Comparison of ENCODE assay signal across 22 cellular contexts in genomic region chr10:129725890-129726631, GRCh38.
"Had no signal": no experiment of that assay in that cellular context is flagged by ENCODE, and none has a peak within 500 bp of the region (broad histone marks: within the 10 kb centered on the region; RNA-seq: fewer than 3 reads in every experiment).

No MANE protein-coding gene starts in this region.

- H3K27ac ChIP-seq: breast epithelium, VCaP had no signal

- H3K27me3 ChIP-seq: breast epithelium had no signal

- H3K4me1 Mint-ChIP-seq: activated naive CD4-positive, alpha-beta T cell treated with anti-CD3 and anti-CD28 coated beads, Interleukin-2, amount 50 U/mL, for 24 hours had no signal

- H3K27ac Mint-ChIP-seq: activated CD8-positive, alpha-beta T cell treated with anti-CD3 and anti-CD28 coated beads for 36 hours; activated naive CD4-positive, alpha-beta T cell treated with anti-CD3 and anti-CD28 coated beads, Interleukin-2, amount 50 U/mL, for 24 hours; activated T-cell treated with anti-CD3 and anti-CD28 coated beads, Interleukin-2, amount 50 U/mL, for 72 hours; activated T-helper 2 cell treated with anti-CD3 and anti-CD28 coated beads, Interferon-gamma antibody, Interleukin-2, Interleukin-4, amounts not matched to agents 10 μg/mL and 5 μg/mL and 100 μg/mL, durations not matched to agents 14 hours and 24 hours and 36 hours had no signal

- H3K4me3 Mint-ChIP-seq: activated CD8-positive, alpha-beta T cell treated with anti-CD3 and anti-CD28 coated beads for 36 hours; activated naive CD4-positive, alpha-beta T cell treated with anti-CD3 and anti-CD28 coated beads, Interleukin-2, amount 50 U/mL, for 24 hours; activated T-cell treated with anti-CD3 and anti-CD28 coated beads, Interleukin-2, amount 50 U/mL, for 72 hours had no signal

- H3K4me3 ChIP-seq: breast epithelium, K562 had no signal

- DNase-seq: activated CD4-positive, CD25-positive, alpha-beta regulatory T cell; activated CD8-positive, alpha-beta memory T cell treated with anti-CD3 and anti-CD28 coated beads, Interleukin-2, amount 50 U/mL, for 4 hours; activated CD8-positive, alpha-beta T cell treated with anti-CD3 and anti-CD28 coated beads for 36 hours; activated naive CD4-positive, alpha-beta T cell; activated T-cell treated with anti-CD3 and anti-CD28 coated beads, Interleukin-2, amount 50 U/mL, for 72 hours; aorta; Karpas-422; MM.1S; NCI-H1105; NCI-H1436; NCI-H1694 treated with DMSO at 0.1 percent for 48 hours; NCI-H2029 treated with DMSO at 0.1 percent for 48 hours; NCI-H510A treated with DMSO at 0.1 percent for 48 hours; PC-3; SHP77 treated with DMSO at 0.1 percent for 48 hours; T-helper 2 cell; T1000 had no signal

- H3K4me1 ChIP-seq: breast epithelium had no signal

- H3K27me3 Mint-ChIP-seq: activated CD8-positive, alpha-beta T cell treated with anti-CD3 and anti-CD28 coated beads for 36 hours; activated naive CD4-positive, alpha-beta T cell treated with anti-CD3 and anti-CD28 coated beads, Interleukin-2, amount 50 U/mL, for 24 hours had no signal

- ATAC-seq: activated CD8-positive, alpha-beta T cell treated with anti-CD3 and anti-CD28 coated beads for 36 hours; activated T-cell treated with anti-CD3 and anti-CD28 coated beads, Interleukin-2, amount 50 U/mL, for 72 hours; K562; PC-3 had no signal

- H3K36me3 ChIP-seq: breast epithelium had no signal
